ENCODE assay signal across 10 cellular contexts in the genomic region with DNA sequence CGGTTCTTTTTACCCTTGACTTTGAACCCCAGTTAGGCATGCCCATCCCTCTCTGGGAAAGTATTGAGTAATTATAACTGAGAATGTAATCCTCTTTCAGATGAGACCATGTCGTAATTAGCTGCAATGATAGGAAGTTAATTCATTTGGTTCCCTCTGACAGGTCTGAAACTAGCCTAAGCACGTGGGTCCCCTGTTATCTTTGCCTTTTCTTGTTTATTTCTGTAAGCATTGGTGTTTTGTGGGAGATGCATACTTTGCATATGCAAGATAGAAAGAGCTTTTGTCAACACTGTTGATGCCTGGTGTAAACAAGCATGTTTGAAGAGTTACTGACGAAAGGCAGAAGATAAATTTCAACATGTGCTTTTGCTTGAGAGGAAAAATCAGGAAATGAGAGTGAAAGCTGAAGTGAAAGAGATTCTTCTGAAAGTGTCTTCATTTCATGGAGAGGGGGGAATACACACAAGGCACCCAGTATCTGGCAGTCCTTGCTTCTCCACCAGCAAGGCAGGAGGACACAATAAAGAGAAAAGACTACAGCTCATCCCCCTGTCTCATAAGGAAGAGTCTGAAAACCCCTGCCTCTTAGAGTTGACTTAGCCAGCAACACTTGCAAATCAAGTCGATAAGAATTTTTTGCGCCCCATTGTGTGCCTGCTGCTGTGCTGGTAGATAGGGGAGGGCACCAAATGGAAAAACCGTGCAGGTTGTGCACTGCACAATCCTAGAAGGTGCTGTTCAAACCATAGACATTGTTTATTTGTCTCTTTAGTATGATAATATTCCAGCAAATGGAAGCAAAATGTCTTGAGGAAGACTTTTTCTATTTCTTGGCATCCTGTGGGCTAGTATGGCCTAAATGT.
DNase-seq lines count a peak whose midpoint lies in the region; ATAC-seq and TF ChIP-seq lines count a peak whose summit lies in the region.
"Had no signal": no experiment of that assay in that cellular context is flagged by ENCODE, and none has a peak within 500 bp of the region (broad histone marks: within the 10 kb centered on the region; RNA-seq: fewer than 3 reads in every experiment).

No MANE protein-coding gene starts in this region.

- peaks cover 18% of the 10 kb centered on the region for H3K27me3 ChIP-seq in hepatocyte

- no peak overlapping the region for H3K4me3 ChIP-seq in hepatocyte

- H3K79me2 ChIP-seq in hepatocyte = no peaks in the 10 kb centered on the region

- no peak overlapping the region for H3K27ac ChIP-seq in hepatocyte

- H3K9me3 Mint-ChIP-seq in stimulated activated memory B cell treated with anti-CD40 and anti-IgM and Interleukin-4, amounts not matched to agents 10 μg/mL and 1 μg/mL and 100 μg/mL, for 72 hours = peaks cover 5% of the 10 kb centered on the region
- H3K9me3 Mint-ChIP-seq: central memory CD8-positive, alpha-beta T cell had no signal

- no peak overlapping the region for H2AFZ ChIP-seq in hepatocyte

- peak; percentile 15 for DNase-seq in RPMI8226
- no peak for DNase-seq in epidermal melanocyte (ENCODE audit: insufficient read length, low spot score)
- no peak for DNase-seq in NCI-H128 (lab: John Stamatoyannopoulos, UW; ENCODE audit: unreplicated experiment)
- DNase-seq in hepatocyte (ENCODE audit: low spot score) = no peak
- DNase-seq in iPS-NIHi7 (ENCODE audit: extremely low spot score) = no peak
- DNase-seq: NCI-H1417 treated with DMSO at 0.1 percent for 48 hours had no signal

- no peaks in the 10 kb centered on the region for H3K36me3 ChIP-seq in hepatocyte (replicated peaks; ENCODE audit: insufficient read depth, low read depth)

- no peaks in the 10 kb centered on the region for H3K4me1 ChIP-seq in hepatocyte (ENCODE audit: insufficient read depth)

- no peaks in the 10 kb centered on the region for H3K9me3 ChIP-seq in hepatocyte (ENCODE audit: low read depth)

- no peaks in the 10 kb centered on the region for H3K36me3 Mint-ChIP-seq in stimulated activated memory B cell treated with anti-CD40 and anti-IgM and Interleukin-4, amounts not matched to agents 10 μg/mL and 1 μg/mL and 100 μg/mL, for 72 hours

- no peaks in the 10 kb centered on the region for H3K9me2 ChIP-seq in hepatocyte (replicated peaks; ENCODE audit: insufficient read depth)

- peak overlapping the region; percentile 22 for H3K4me3 Mint-ChIP-seq in stimulated activated memory B cell treated with anti-CD40 and anti-IgM and Interleukin-4, amounts not matched to agents 10 μg/mL and 1 μg/mL and 100 μg/mL, for 72 hours
- H3K4me3 Mint-ChIP-seq: central memory CD8-positive, alpha-beta T cell had no signal

- WGBS in hepatocyte (ENCODE audit: low lambda C conversion rate, missing lambda C conversion rate) = 49% methylated on average over 7 of the region's 7 CpGs

- TF ChIP-seq CTCF in hepatocyte (IDR thresholded peaks at IDR 0.05; ENCODE audit: poor library complexity) = no peak

- H3K4me1 Mint-ChIP-seq in stimulated activated memory B cell treated with anti-CD40 and anti-IgM and Interleukin-4, amounts not matched to agents 10 μg/mL and 1 μg/mL and 100 μg/mL, for 72 hours = peaks cover 38% of the 10 kb centered on the region
- H3K4me1 Mint-ChIP-seq: central memory CD8-positive, alpha-beta T cell had no signal

- H3K27ac Mint-ChIP-seq in stimulated activated memory B cell treated with anti-CD40 and anti-IgM and Interleukin-4, amounts not matched to agents 10 μg/mL and 1 μg/mL and 100 μg/mL, for 72 hours = peak overlapping the region; percentile 75

- ATAC-seq in GM19351 (IDR thresholded peaks at IDR 0.05; ENCODE audit: unreplicated experiment) (peak; percentile 72), HG03025 (IDR thresholded peaks at IDR 0.05; ENCODE audit: low FRiP score, unreplicated experiment) (peak; percentile 62)
- peak; percentile 88 for ATAC-seq in stimulated activated memory B cell treated with anti-CD40 and anti-IgM and Interleukin-4, amounts not matched to agents 10 μg/mL and 1 μg/mL and 100 μg/mL, for 72 hours

- no peaks in the 10 kb centered on the region for H3K27me3 Mint-ChIP-seq in stimulated activated memory B cell treated with anti-CD40 and anti-IgM and Interleukin-4, amounts not matched to agents 10 μg/mL and 1 μg/mL and 100 μg/mL, for 72 hours

- H4K20me1 ChIP-seq in hepatocyte (ENCODE audit: insufficient read depth, poor library complexity, severe bottlenecking) = no peaks in the 10 kb centered on the region

- no peak overlapping the region for H3K4me2 ChIP-seq in hepatocyte
